8 cellular contexts compared by ENCODE assay signal in genomic region chr20:34129518-34130162, GRCh38. TPM values are rescaled to one million over a fixed set of nuclear protein-coding genes. Genes with fewer than 3 reads are reported as not detected.
DNase-seq lines count a peak whose midpoint lies in the region; ATAC-seq and TF ChIP-seq lines count a peak whose summit lies in the region.

No MANE protein-coding gene starts in this region.

- peaks cover 4 to 5% of the 10 kb centered on the region in 2 donors for H3K4me1 Mint-ChIP-seq in natural killer cell treated with Interleukin-12 subunit alpha and Interleukin-12 subunit beta and Interleukin-15 and Interleukin-18, amount 100 ng/mL, for 72 hours (ENCODE audit: low read depth in 2 of 2)

- BruUV-seq in PC-3 (replicated peaks; lab: Mats Ljungman, UMichigan), result no TSS peak

- H3K36me3 ChIP-seq in DND-41 (ENCODE audit: insufficient read depth, low read length) (no peaks in the 10 kb centered on the region), PC-3 (ENCODE audit: low read depth, low read length) (no peaks in the 10 kb centered on the region), esophagus squamous epithelium (no peaks in the 10 kb centered on the region), thoracic aorta (no peaks in the 10 kb centered on the region)

- no peaks in the 10 kb centered on the region for H3F3A ChIP-seq in PC-3 (ENCODE audit: low read length, unreplicated experiment)

- POLR2A ChIA-PET in PC-3 (lab: Charles Lee; ENCODE audit: unreplicated experiment), result no interaction called here

- H3K4me2 ChIP-seq in DND-41 (ENCODE audit: insufficient read depth, low read length), result peak overlapping the region; percentile 66
- peak overlapping the region; percentile 85 for H3K4me2 ChIP-seq in PC-3 (ENCODE audit: low read length)

- peak; percentile 97 for TF ChIP-seq CTCF in DND-41 (IDR thresholded peaks at IDR 0.05; ENCODE audit: borderline replicate concordance, extremely low read depth, low read length, poor library complexity, severe bottlenecking)
- peak; percentile 87 for TF ChIP-seq CTCF in PC-3 (conservative IDR thresholded peaks at IDR 0.05; ENCODE audit: low read depth, low read length)
- TF ChIP-seq CTCF in esophagus squamous epithelium (IDR thresholded peaks at IDR 0.05), result peak; percentile 70 to 90 (median 88)
- TF ChIP-seq CTCF in thoracic aorta (IDR thresholded peaks at IDR 0.05), result peak; percentile 84

- DNase-seq in DND-41 (peak; percentile 64), LHCN-M2 (ENCODE audit: low read depth) (peak; percentile 68), PC-3 (peak; percentile 88), activated T-cell treated with anti-CD3 and anti-CD28 coated beads for 4 hours (peak; percentile 48), esophagus squamous epithelium (lab: John Stamatoyannopoulos, UW) (no peak), thoracic aorta (ENCODE audit: low spot score) (peak; percentile 15)
- DNase-seq in natural killer cell treated with Interleukin-12 subunit alpha and Interleukin-12 subunit beta and Interleukin-15 and Interleukin-18, amount 100 ng/mL, for 72 hours (ENCODE audit: low spot score), result peak; percentile 67

- 0 to 1% methylated on average over 10 of the region's 10 CpGs for WGBS in esophagus squamous epithelium, 2 donors

- intact Hi-C loops in PC-3 (cut with micrococcal nuclease), result loop anchor here (1.0 to 2.0 kb wide), 3 partner anchors 60 to 267 kb away; no protein-coding TSS in a partner anchor
- intact Hi-C loops in esophagus squamous epithelium (cut with DNase I), result no loop called here

- H3K4me3 ChIP-seq in DND-41 (ENCODE audit: low read depth in 1 of 2, low read length in 2 of 2) (peak overlapping the region in 1 of 2 experiments; percentile 29; a peak in 2 of 4 replicates), PC-3 (ENCODE audit: low read length) (peak overlapping the region; percentile 51), esophagus squamous epithelium (peak overlapping the region in 1 of 4 donors; percentile 43), thoracic aorta (peak overlapping the region; percentile 56)

- H3K27ac ChIP-seq in DND-41 (ENCODE audit: low read length) (no peak overlapping the region), PC-3 (ENCODE audit: low read length) (no peak overlapping the region), esophagus squamous epithelium (no peak overlapping the region), thoracic aorta (no peak overlapping the region)

- no peaks in the 10 kb centered on the region for H3K36me3 Mint-ChIP-seq in natural killer cell treated with Interleukin-12 subunit alpha and Interleukin-12 subunit beta and Interleukin-15 and Interleukin-18, amount 100 ng/mL, for 72 hours

- no peak for TF ChIP-seq POLR2A in esophagus squamous epithelium (IDR thresholded peaks at IDR 0.05)

- H3K9ac ChIP-seq in DND-41 (ENCODE audit: low read depth, low read length) (peak overlapping the region; percentile 24; the same call in 1 of the 2 replicates), PC-3 (ENCODE audit: low read length) (no peak overlapping the region)

- H3K9me3 Mint-ChIP-seq in natural killer cell treated with Interleukin-12 subunit alpha and Interleukin-12 subunit beta and Interleukin-15 and Interleukin-18, amount 100 ng/mL, for 72 hours, result no peaks in the 10 kb centered on the region

- H3K9me2 ChIP-seq in PC-3 (replicated peaks; ENCODE audit: low read length), result no peaks in the 10 kb centered on the region

- H3K4me1 ChIP-seq in DND-41 (ENCODE audit: insufficient read depth, low read length) (peaks cover 6% of the 10 kb centered on the region), PC-3 (ENCODE audit: insufficient read depth, low read length) (peaks cover 4% of the 10 kb centered on the region; the same call in 1 of the 2 replicates), esophagus squamous epithelium (peaks cover 0 to 7% (median 5%) of the 10 kb centered on the region in 3 donors), thoracic aorta (ENCODE audit: control insufficient read depth in 1 of 2, low read depth in 2 of 2) (no peaks in the 10 kb centered on the region)

- no peak overlapping the region for H3K27ac Mint-ChIP-seq in natural killer cell treated with Interleukin-12 subunit alpha and Interleukin-12 subunit beta and Interleukin-15 and Interleukin-18, amount 100 ng/mL, for 72 hours

- H2AFZ ChIP-seq in DND-41 (ENCODE audit: low read depth, low read length), result peak overlapping the region; percentile 66
- peak overlapping the region; percentile 79 for H2AFZ ChIP-seq in PC-3 (ENCODE audit: low read length)

- CTCF ChIA-PET in PC-3 (lab: Charles Lee), result no interaction called here

- H3K9me3 ChIP-seq in DND-41 (ENCODE audit: insufficient read depth, low read length, severe bottlenecking), result no peaks in the 10 kb centered on the region
- no peaks in the 10 kb centered on the region for H3K9me3 ChIP-seq in PC-3 (ENCODE audit: low read length)
- H3K9me3 ChIP-seq in esophagus squamous epithelium, result no peaks in the 10 kb centered on the region
- no peaks in the 10 kb centered on the region for H3K9me3 ChIP-seq in thoracic aorta

- no peak overlapping the region for H3K4me3 Mint-ChIP-seq in natural killer cell treated with Interleukin-12 subunit alpha and Interleukin-12 subunit beta and Interleukin-15 and Interleukin-18, amount 100 ng/mL, for 72 hours

- peaks cover 18 to 19% of the 10 kb centered on the region in 2 donors for H3K27me3 Mint-ChIP-seq in natural killer cell treated with Interleukin-12 subunit alpha and Interleukin-12 subunit beta and Interleukin-15 and Interleukin-18, amount 100 ng/mL, for 72 hours

- H3K79me2 ChIP-seq in DND-41 (ENCODE audit: insufficient read depth, low read length) (no peaks in the 10 kb centered on the region), PC-3 (ENCODE audit: low read length) (no peaks in the 10 kb centered on the region)

- ATAC-seq in DND-41 (ENCODE audit: insufficient read depth, low read depth), result peak; percentile 98
- ATAC-seq in PC-3, result peak; percentile 91
- ATAC-seq in natural killer cell treated with Interleukin-12 subunit alpha and Interleukin-12 subunit beta and Interleukin-15 and Interleukin-18, amount 100 ng/mL, for 72 hours, result peak; percentile 83 to 90
- ATAC-seq in thoracic aorta (ENCODE audit: insufficient number of reproducible peaks, low FRiP score, low read depth), result no peak
- no peak for ATAC-seq in GM18907 (IDR thresholded peaks at IDR 0.05; ENCODE audit: unreplicated experiment)

- H3K27me3 ChIP-seq in DND-41 (ENCODE audit: insufficient read depth, low read length, poor library complexity), result peaks cover 2% of the 10 kb centered on the region
- no peaks in the 10 kb centered on the region for H3K27me3 ChIP-seq in PC-3 (ENCODE audit: low read length)
- H3K27me3 ChIP-seq in esophagus squamous epithelium, result no peaks in the 10 kb centered on the region
- H3K27me3 ChIP-seq in thoracic aorta (replicated peaks; ENCODE audit: insufficient read depth), result no peaks in the 10 kb centered on the region

- H4K20me1 ChIP-seq in DND-41 (ENCODE audit: insufficient read depth, low read length), result no peaks in the 10 kb centered on the region
- H4K20me1 ChIP-seq in PC-3 (ENCODE audit: low read length), result no peaks in the 10 kb centered on the region

RNA-seq across cellular contexts. Expression of gene EIF2S2, which starts 17.6 kb away (rescaled TPM):
- 73.9 and 83.6 TPM in 2 replicates for total RNA-seq in LHCN-M2 (2014; rRNA removed)
- polyA plus RNA-seq in LHCN-M2 (2012), result 51.0 TPM
- total RNA-seq in PC-3 (2014; rRNA removed), result 75.4 and 83.4 TPM in 2 replicates
- total RNA-seq in esophagus squamous epithelium, result 10 to 100 TPM; 39.0 to 79.3 (median 64.4) TPM
- 10 to 100 TPM; 97.6 to 99.8 TPM for total RNA-seq in natural killer cell treated with Interleukin-12 subunit alpha and Interleukin-12 subunit beta and Interleukin-15 and Interleukin-18, amount 100 ng/mL, for 72 hours
- 10 to 100 TPM; 24.6 to 35.8 TPM for total RNA-seq in thoracic aorta

Comparison
In these comparisons a context has a peak if more than half of its experiments do, and no peak if none do; other contexts are left out.
1. ATAC-seq: peak in DND-41 (single experiment), PC-3 (single experiment) and natural killer cell treated with Interleukin-12 subunit alpha and Interleukin-12 subunit beta and Interleukin-15 and Interleukin-18, amount 100 ng/mL, for 72 hours (2 of 2); none in thoracic aorta (single experiment) and GM18907 (single experiment).
2. Peak in every context shown above with its lines, with median percentiles within 50 percentile points of each other: CTCF ChIP-seq.